10 cellular contexts compared by ENCODE assay signal in the genomic region with DNA sequence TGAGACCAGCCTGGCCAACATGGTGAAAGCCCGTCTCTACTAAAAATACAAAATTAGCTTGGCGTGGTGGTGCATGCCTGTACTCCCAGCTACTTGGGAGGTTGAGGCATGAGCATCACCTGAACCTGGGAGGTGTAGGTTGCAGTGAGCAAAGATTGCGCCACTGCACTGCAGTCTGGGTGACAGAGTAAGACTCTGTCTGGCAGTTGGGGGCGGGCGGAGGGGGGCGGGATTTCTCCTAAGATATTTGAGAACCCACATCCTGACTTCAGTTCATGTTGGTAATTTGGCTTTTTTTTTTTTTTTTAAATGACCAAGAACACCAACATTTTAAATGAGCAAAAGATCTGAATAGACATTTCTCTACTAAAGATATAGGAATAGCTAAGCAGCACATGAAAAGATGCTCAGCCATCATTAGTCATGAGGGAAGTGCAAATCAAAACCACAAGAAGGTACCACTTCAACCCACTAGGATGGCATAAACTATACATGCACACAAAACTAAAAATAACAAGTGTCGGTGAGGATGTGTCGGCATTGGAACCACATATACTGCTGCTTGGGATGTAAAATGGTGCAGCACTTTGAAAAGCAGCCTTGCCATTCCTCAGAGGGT.
A peak's percentile ranks its signal among the peaks of the same experiment; 100 is the strongest.
DNase-seq lines count a peak whose midpoint lies in the region; ATAC-seq and TF ChIP-seq lines count a peak whose summit lies in the region.
"Had no signal": no experiment of that assay in that cellular context is flagged by ENCODE, and none has a peak within 500 bp of the region (broad histone marks: within the 10 kb centered on the region; RNA-seq: fewer than 3 reads in every experiment).

No MANE protein-coding gene starts in this region.

- H3K27ac Mint-ChIP-seq in effector memory CD8-positive, alpha-beta T cell = peak overlapping the region; percentile 94 to 97

- peak overlapping the region; percentile 89 for H3K4me3 Mint-ChIP-seq in effector memory CD8-positive, alpha-beta T cell

- H3K27ac ChIP-seq in Peyer's patch = peak overlapping the region in 3 of 4 donors; percentile 57 to 78 (median 65)

- H3K4me1 Mint-ChIP-seq in effector memory CD8-positive, alpha-beta T cell (ENCODE audit: low read depth in 2 of 2) = peaks cover 27 to 38% of the 10 kb centered on the region in 2 donors

- H3K4me1 ChIP-seq in Peyer's patch = no peaks in the 10 kb centered on the region

- H3K27me3 Mint-ChIP-seq in effector memory CD8-positive, alpha-beta T cell = no peaks in the 10 kb centered on the region

- peak overlapping the region in 1 of 4 donors; percentile 53 for H3K4me3 ChIP-seq in Peyer's patch
- H3K4me3 ChIP-seq: K562 had no signal

- peak; percentile 73 for ATAC-seq in effector memory CD8-positive, alpha-beta T cell (replicated peaks)
- ATAC-seq in HG02938 (IDR thresholded peaks at IDR 0.05; ENCODE audit: unreplicated experiment) = no peak
- ATAC-seq: K562 had no signal

- no peaks in the 10 kb centered on the region for H3K27me3 ChIP-seq in Peyer's patch

- peaks cover 0 to 20% (median 0%) of the 10 kb centered on the region in 3 donors for H3K36me3 ChIP-seq in Peyer's patch

- TF ChIP-seq CTCF in Peyer's patch (IDR thresholded peaks at IDR 0.05) = no peak

- peaks cover 41% of the 10 kb centered on the region for H3K36me3 Mint-ChIP-seq in effector memory CD8-positive, alpha-beta T cell (ENCODE audit: insufficient read depth)

- no peak for TF ChIP-seq POLR2A in Peyer's patch (IDR thresholded peaks at IDR 0.05)

- peak; percentile 49 to 75 (median 51) for DNase-seq in Peyer's patch
- peak; percentile 36 for DNase-seq in activated T-cell treated with anti-CD3 and anti-CD28 coated beads for 1 hour (ENCODE audit: low read depth)
- DNase-seq in effector memory CD8-positive, alpha-beta T cell = peak; percentile 38 to 41 (median 40)
- DNase-seq in stimulated activated CD4-positive, alpha-beta T cell treated with anti-CD3 and anti-CD28 coated beads, TNF-alpha, amount 100 ng/mL, for 24 hours (ENCODE audit: low read depth in 3 of 3) = peak in 2 of 3 experiments; percentile 43 to 69
- no peak for DNase-seq in NCI-H1105 treated with DMSO at 0.1 percent for 48 hours (lab: John Stamatoyannopoulos, UW)
- DNase-seq in DMS153 treated with DMSO at 0.1 percent for 48 hours (lab: John Stamatoyannopoulos, UW; ENCODE audit: unreplicated experiment) = no peak
- no peak for DNase-seq in SKM-1 treated with dmso at 0.1 percent for 144 hours (lab: John Stamatoyannopoulos, UW; ENCODE audit: unreplicated experiment)
- DNase-seq: NCI-H526 had no signal

- no peaks in the 10 kb centered on the region for H3K9me3 Mint-ChIP-seq in effector memory CD8-positive, alpha-beta T cell

- H3K9me3 ChIP-seq in Peyer's patch = no peaks in the 10 kb centered on the region

Comparison
In these comparisons a context has a peak if more than half of its experiments do, and no peak if none do; other contexts are left out.
1. DNase-seq: peak in Peyer's patch (3 of 3), activated T-cell treated with anti-CD3 and anti-CD28 coated beads for 1 hour (single experiment), effector memory CD8-positive, alpha-beta T cell (3 of 3) and stimulated activated CD4-positive, alpha-beta T cell treated with anti-CD3 and anti-CD28 coated beads, TNF-alpha, amount 100 ng/mL, for 24 hours (2 of 3); none in NCI-H1105 treated with DMSO at 0.1 percent for 48 hours (single experiment), DMS153 treated with DMSO at 0.1 percent for 48 hours (single experiment) and SKM-1 treated with dmso at 0.1 percent for 144 hours (single experiment).